Comparison of ENCODE assay signal across 1 cellular context in genomic region chr12:112340983-112341840, GRCh38.
TF ChIP-seq lines count a peak whose summit lies in the region.

No MANE protein-coding gene starts in this region.

TF ChIP-seq in WTC11, 78 proteins besides CTCF, POLR2A, EP300 and RAD21 (continued from another document):
- TF ChIP-seq, protein P1, sequence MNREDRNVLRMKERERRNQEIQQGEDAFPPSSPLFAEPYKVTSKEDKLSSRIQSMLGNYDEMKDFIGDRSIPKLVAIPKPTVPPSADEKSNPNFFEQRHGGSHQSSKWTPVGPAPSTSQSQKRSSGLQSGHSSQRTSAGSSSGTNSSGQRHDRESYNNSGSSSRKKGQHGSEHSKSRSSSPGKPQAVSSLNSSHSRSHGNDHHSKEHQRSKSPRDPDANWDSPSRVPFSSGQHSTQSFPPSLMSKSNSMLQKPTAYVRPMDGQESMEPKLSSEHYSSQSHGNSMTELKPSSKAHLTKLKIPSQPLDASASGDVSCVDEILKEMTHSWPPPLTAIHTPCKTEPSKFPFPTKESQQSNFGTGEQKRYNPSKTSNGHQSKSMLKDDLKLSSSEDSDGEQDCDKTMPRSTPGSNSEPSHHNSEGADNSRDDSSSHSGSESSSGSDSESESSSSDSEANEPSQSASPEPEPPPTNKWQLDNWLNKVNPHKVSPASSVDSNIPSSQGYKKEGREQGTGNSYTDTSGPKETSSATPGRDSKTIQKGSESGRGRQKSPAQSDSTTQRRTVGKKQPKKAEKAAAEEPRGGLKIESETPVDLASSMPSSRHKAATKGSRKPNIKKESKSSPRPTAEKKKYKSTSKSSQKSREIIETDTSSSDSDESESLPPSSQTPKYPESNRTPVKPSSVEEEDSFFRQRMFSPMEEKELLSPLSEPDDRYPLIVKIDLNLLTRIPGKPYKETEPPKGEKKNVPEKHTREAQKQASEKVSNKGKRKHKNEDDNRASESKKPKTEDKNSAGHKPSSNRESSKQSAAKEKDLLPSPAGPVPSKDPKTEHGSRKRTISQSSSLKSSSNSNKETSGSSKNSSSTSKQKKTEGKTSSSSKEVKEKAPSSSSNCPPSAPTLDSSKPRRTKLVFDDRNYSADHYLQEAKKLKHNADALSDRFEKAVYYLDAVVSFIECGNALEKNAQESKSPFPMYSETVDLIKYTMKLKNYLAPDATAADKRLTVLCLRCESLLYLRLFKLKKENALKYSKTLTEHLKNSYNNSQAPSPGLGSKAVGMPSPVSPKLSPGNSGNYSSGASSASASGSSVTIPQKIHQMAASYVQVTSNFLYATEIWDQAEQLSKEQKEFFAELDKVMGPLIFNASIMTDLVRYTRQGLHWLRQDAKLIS (CRISPR knock-in tag; IDR thresholded peaks at IDR 0.05; ENCODE audit: borderline replicate concordance), result no peak
- TF ChIP-seq ZNF317 (CRISPR knock-in tag; IDR thresholded peaks at IDR 0.05; ENCODE audit: borderline replicate concordance, low read depth) (no peak), CREB1 (CRISPR knock-in tag; IDR thresholded peaks at IDR 0.05) (no peak), CBFB (CRISPR knock-in tag; IDR thresholded peaks at IDR 0.05; ENCODE audit: low read depth) (no peak), CDX4 (CRISPR knock-in tag; IDR thresholded peaks at IDR 0.05; ENCODE audit: borderline replicate concordance) (no peak), ZNF416 (CRISPR knock-in tag; IDR thresholded peaks at IDR 0.05) (no peak), ESRRA (CRISPR knock-in tag; IDR thresholded peaks at IDR 0.05; ENCODE audit: borderline replicate concordance) (no peak), GABPB1 (CRISPR knock-in tag; IDR thresholded peaks at IDR 0.05) (no peak)
